ENCODE assay signal across 8 cellular contexts in genomic region chr13:95494082-95494681, GRCh38. TPM values are rescaled to one million over a fixed set of nuclear protein-coding genes. Genes with fewer than 3 reads are reported as not detected.
A peak's percentile ranks its signal among the peaks of the same experiment; 100 is the strongest.
DNase-seq lines count a peak whose midpoint lies in the region; ATAC-seq and TF ChIP-seq lines count a peak whose summit lies in the region.

No MANE protein-coding gene starts in this region.

- H3K27ac ChIP-seq in left lung, result no peak overlapping the region

- H3K27me3 ChIP-seq in left lung (no peaks in the 10 kb centered on the region), MG63 (no peaks in the 10 kb centered on the region)

- POLR2A ChIA-PET in MCF 10A (lab: Yijun Ruan, JAX), result interaction anchor here (0.6 to 1.2 kb wide), 4 partner anchors 8 to 340 kb away, joined by 3 to 4 read pairs (median 3); no protein-coding TSS in a partner anchor

- H3K4me1 Mint-ChIP-seq in natural killer cell (no peaks in the 10 kb centered on the region), MCF 10A (ENCODE audit: insufficient read depth, unreplicated experiment) (peaks cover 6% of the 10 kb centered on the region)
- peaks cover 0 to 3% of the 10 kb centered on the region in 2 donors for H3K4me1 Mint-ChIP-seq in natural killer cell treated with Interleukin-12 subunit alpha and Interleukin-12 subunit beta and Interleukin-15 and Interleukin-18, amount 100 ng/mL, for 72 hours (ENCODE audit: low read depth in 2 of 2)

- H3K36me3 ChIP-seq in left lung (no peaks in the 10 kb centered on the region), MG63 (no peaks in the 10 kb centered on the region)

- CTCF ChIA-PET in MCF 10A (lab: Yijun Ruan, JAX), result interaction anchor here (0.6 to 5.4 kb wide), 21 partner anchors 8 to 1382 kb away, joined by 3 to 36 read pairs (median 4); partner anchors contain the start of gene DZIP1

- H3K27me3 Mint-ChIP-seq in natural killer cell (ENCODE audit: low read depth in 2 of 2), result peaks cover 0 to 4% of the 10 kb centered on the region in 2 donors
- H3K27me3 Mint-ChIP-seq in natural killer cell treated with Interleukin-12 subunit alpha and Interleukin-12 subunit beta and Interleukin-15 and Interleukin-18, amount 100 ng/mL, for 72 hours, result peaks cover 15 to 23% of the 10 kb centered on the region in 2 donors
- no peaks in the 10 kb centered on the region for H3K27me3 Mint-ChIP-seq in MCF 10A (ENCODE audit: insufficient read depth, unreplicated experiment)

- H3K9me3 Mint-ChIP-seq in natural killer cell (no peaks in the 10 kb centered on the region), MCF 10A (ENCODE audit: unreplicated experiment) (peaks cover 12% of the 10 kb centered on the region)
- H3K9me3 Mint-ChIP-seq in natural killer cell treated with Interleukin-12 subunit alpha and Interleukin-12 subunit beta and Interleukin-15 and Interleukin-18, amount 100 ng/mL, for 72 hours, result no peaks in the 10 kb centered on the region

- peak; percentile 74 for TF ChIP-seq CTCF in natural killer cell (IDR thresholded peaks at IDR 0.05)
- TF ChIP-seq CTCF in MCF 10A (IDR thresholded peaks at IDR 0.05; ENCODE audit: unreplicated experiment), result peak; percentile 71
- TF ChIP-seq CTCF in left lung (IDR thresholded peaks at IDR 0.05), result peak; percentile 71 to 73

- no peak for DNase-seq in natural killer cell
- no peak for DNase-seq in natural killer cell treated with Interleukin-12 subunit alpha and Interleukin-12 subunit beta and Interleukin-15 and Interleukin-18, amount 100 ng/mL, for 72 hours (ENCODE audit: low spot score)
- DNase-seq in NCI-H526 (lab: John Stamatoyannopoulos, UW), result peak; percentile 65 to 91
- DNase-seq in MCF 10A (ENCODE audit: unreplicated experiment), result peak; percentile 93
- no peak for DNase-seq in left lung
- DNase-seq in MG63, result no peak

- H3K4me3 ChIP-seq in left lung (no peak overlapping the region), MG63 (no peak overlapping the region)

- intact Hi-C loops in natural killer cell (cut with micrococcal nuclease) (loop anchor here (1.0 kb wide), 1 partner anchor 340 kb away; no protein-coding TSS in a partner anchor), MCF 10A (cut with micrococcal nuclease) (loop anchor here (1.0 kb wide), 6 partner anchors 41 to 340 kb away; no protein-coding TSS in a partner anchor), left lung (cut with DNase I) (no loop called here)

- H3K36me3 Mint-ChIP-seq in natural killer cell, result no peaks in the 10 kb centered on the region
- H3K36me3 Mint-ChIP-seq in natural killer cell treated with Interleukin-12 subunit alpha and Interleukin-12 subunit beta and Interleukin-15 and Interleukin-18, amount 100 ng/mL, for 72 hours, result no peaks in the 10 kb centered on the region
- H3K36me3 Mint-ChIP-seq in MCF 10A (ENCODE audit: insufficient read depth, unreplicated experiment), result no peaks in the 10 kb centered on the region

- no TSS peak for BruUV-seq in MCF 10A (replicated peaks; lab: Mats Ljungman, UMichigan)

- H3K4me1 ChIP-seq in left lung, result peaks cover 0 to 6% of the 10 kb centered on the region in 2 donors

- ATAC-seq in natural killer cell, result peak in 1 of 3 donors; percentile 48
- ATAC-seq in natural killer cell treated with Interleukin-12 subunit alpha and Interleukin-12 subunit beta and Interleukin-15 and Interleukin-18, amount 100 ng/mL, for 72 hours, result no peak
- peak; percentile 73 for ATAC-seq in HG02885 (IDR thresholded peaks at IDR 0.05; ENCODE audit: poor library complexity, unreplicated experiment)
- ATAC-seq in left lung, result peak; percentile 75
- ATAC-seq in GM21360 (IDR thresholded peaks at IDR 0.05; ENCODE audit: unreplicated experiment), result no peak

- H3K4me3 Mint-ChIP-seq in natural killer cell (no peak overlapping the region), MCF 10A (ENCODE audit: unreplicated experiment) (no peak overlapping the region)
- no peak overlapping the region for H3K4me3 Mint-ChIP-seq in natural killer cell treated with Interleukin-12 subunit alpha and Interleukin-12 subunit beta and Interleukin-15 and Interleukin-18, amount 100 ng/mL, for 72 hours

- H3K9me3 ChIP-seq in left lung (peaks cover 0 to 8% of the 10 kb centered on the region in 2 donors), MG63 (peaks cover 5% of the 10 kb centered on the region; the same call in 1 of the 2 replicates)

- H3K27ac Mint-ChIP-seq in natural killer cell (no peak overlapping the region), MCF 10A (ENCODE audit: low read depth, unreplicated experiment) (no peak overlapping the region)
- H3K27ac Mint-ChIP-seq in natural killer cell treated with Interleukin-12 subunit alpha and Interleukin-12 subunit beta and Interleukin-15 and Interleukin-18, amount 100 ng/mL, for 72 hours, result no peak overlapping the region

RNA-seq across cellular contexts. Expression of gene CLDN10, which starts 58.3 kb away (rescaled TPM):
- total RNA-seq in natural killer cell (not detected), MCF 10A (2022) (not detected in 2 replicates), left lung (1 to 10 TPM; 1.3 to 1.9 TPM)
- total RNA-seq in natural killer cell treated with Interleukin-12 subunit alpha and Interleukin-12 subunit beta and Interleukin-15 and Interleukin-18, amount 100 ng/mL, for 72 hours, result not detected
- total RNA-seq in MG63 (2014; rRNA removed; shearing (Covaris generic); ENCODE audit: low replicate concordance), result not detected in 2 replicates

Comparison
In these comparisons a context has a peak if more than half of its experiments do, and no peak if none do; other contexts are left out.
1. ATAC-seq: peak in HG02885 (single experiment) and left lung (single experiment); none in natural killer cell treated with Interleukin-12 subunit alpha and Interleukin-12 subunit beta and Interleukin-15 and Interleukin-18, amount 100 ng/mL, for 72 hours (0 of 2) and GM21360 (single experiment).
2. DNase-seq: peak in NCI-H526 (2 of 2) and MCF 10A (single experiment); none in natural killer cell (single experiment), natural killer cell treated with Interleukin-12 subunit alpha and Interleukin-12 subunit beta and Interleukin-15 and Interleukin-18, amount 100 ng/mL, for 72 hours (single experiment), left lung (0 of 2) and MG63 (single experiment).
3. intact Hi-C loops: an anchor here in natural killer cell (1.0 kb wide) and MCF 10A (1.0 kb wide); none called in left lung.
4. Peak in every context shown above with its lines, with median percentiles within 50 percentile points of each other: CTCF ChIP-seq.